In genomic region chr2:230326453-230327417, GRCh38 we compare ENCODE assay signal across 8 cellular contexts. TPM values are rescaled to one million over a fixed set of nuclear protein-coding genes. Genes with fewer than 3 reads are reported as not detected.
DNase-seq lines count a peak whose midpoint lies in the region; ATAC-seq lines count a peak whose summit lies in the region.

Gene SP140L (plus strand): TSS chr2:230327193. CDS start chr2:230327270, 77 bp downstream.

- ATAC-seq in HG03097 (IDR thresholded peaks at IDR 0.05; ENCODE audit: low FRiP score, unreplicated experiment), result peak; percentile 64

- DNase-seq in NK-92 treated with Interleukin-12 subunit alpha and Interleukin-12 subunit beta, amount 100 ng/mL, for 24 hours (lab: John Stamatoyannopoulos, UW), result peak; percentile 80
- DNase-seq in NK-92 (lab: John Stamatoyannopoulos, UW; ENCODE audit: unreplicated experiment) (no peak), RPMI8226 (peak; percentile 67), foreskin melanocyte (peak; percentile 73), pulmonary artery endothelial cell (ENCODE audit: low read depth, low spot score) (peak; percentile 45), ureter (ENCODE audit: low spot score) (peak; percentile 82)
- DNase-seq in activated T-helper 1 cell treated with anti-CD3 and anti-CD28 coated beads, Interleukin-2, amount 50 U/mL, for 16 hours (ENCODE audit: low read depth in 1 of 2, low spot score in 1 of 2), result peak; percentile 61 to 63

RNA-seq across cellular contexts. Expression of gene SP140L, which starts in this region (rescaled TPM):
- 8.2 and 12.1 TPM in 2 replicates for total RNA-seq in pulmonary artery endothelial cell
- total RNA-seq in ureter, result 39.0 TPM
